In the genomic region with DNA sequence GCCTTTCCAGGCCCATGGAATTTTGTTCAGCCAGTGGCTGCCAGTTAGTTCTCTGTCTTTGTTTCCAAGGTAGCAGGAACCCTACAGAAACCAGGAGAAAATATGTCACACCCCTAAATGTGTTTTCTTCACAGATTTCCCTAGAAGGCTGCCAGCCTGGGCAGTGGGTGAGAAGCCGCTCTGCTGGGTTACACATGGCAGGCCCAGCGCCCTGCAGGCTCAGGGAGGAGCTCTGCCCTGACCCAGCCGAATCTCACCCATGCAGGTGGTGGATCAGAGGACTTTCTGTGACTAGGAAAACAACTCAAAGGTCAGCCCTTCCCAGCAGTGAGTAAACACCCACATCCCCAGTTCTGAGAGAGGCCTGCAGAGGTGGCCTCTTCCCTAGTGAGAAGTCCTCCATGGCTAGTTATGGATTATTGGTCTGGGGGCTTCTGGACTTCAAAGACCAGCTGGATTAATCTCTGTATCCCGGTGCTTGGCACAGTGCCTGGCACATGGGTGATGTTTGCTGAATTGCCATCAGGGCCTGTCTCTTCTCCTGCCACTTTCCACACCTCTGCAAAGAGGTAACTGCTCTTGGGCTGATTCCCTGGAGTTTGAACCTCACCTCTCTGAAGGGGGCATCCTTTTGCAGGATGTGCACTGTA, we compare ENCODE assay signal across 1 cellular context.
A peak's percentile ranks its signal among the peaks of the same experiment; 100 is the strongest.
TF ChIP-seq lines count a peak whose summit lies in the region.

No MANE protein-coding gene starts in this region.

TF ChIP-seq in HepG2, 621 proteins besides CTCF, POLR2A, EP300 and RAD21 (continued from another document and continues in another):
- TF ChIP-seq, protein P1, sequence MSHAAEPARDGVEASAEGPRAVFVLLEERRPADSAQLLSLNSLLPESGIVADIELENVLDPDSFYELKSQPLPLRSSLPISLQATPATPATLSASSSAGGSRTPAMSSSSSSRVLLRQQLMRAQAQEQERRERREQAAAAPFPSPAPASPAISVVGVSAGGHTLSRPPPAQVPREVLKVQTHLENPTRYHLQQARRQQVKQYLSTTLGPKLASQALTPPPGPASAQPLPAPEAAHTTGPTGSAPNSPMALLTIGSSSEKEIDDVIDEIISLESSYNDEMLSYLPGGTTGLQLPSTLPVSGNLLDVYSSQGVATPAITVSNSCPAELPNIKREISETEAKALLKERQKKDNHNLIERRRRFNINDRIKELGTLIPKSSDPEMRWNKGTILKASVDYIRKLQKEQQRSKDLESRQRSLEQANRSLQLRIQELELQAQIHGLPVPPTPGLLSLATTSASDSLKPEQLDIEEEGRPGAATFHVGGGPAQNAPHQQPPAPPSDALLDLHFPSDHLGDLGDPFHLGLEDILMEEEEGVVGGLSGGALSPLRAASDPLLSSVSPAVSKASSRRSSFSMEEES (CRISPR knock-in tag; IDR thresholded peaks at IDR 0.05), result peak; percentile 50; the same call in 1 of the 2 replicates
- TF ChIP-seq ZNF7 (CRISPR knock-in tag; IDR thresholded peaks at IDR 0.05), result no peak
- peak; percentile 51; the same call in 1 of the 2 replicates for TF ChIP-seq JUND (CRISPR knock-in tag; IDR thresholded peaks at IDR 0.05)
- TF ChIP-seq, protein P2, sequence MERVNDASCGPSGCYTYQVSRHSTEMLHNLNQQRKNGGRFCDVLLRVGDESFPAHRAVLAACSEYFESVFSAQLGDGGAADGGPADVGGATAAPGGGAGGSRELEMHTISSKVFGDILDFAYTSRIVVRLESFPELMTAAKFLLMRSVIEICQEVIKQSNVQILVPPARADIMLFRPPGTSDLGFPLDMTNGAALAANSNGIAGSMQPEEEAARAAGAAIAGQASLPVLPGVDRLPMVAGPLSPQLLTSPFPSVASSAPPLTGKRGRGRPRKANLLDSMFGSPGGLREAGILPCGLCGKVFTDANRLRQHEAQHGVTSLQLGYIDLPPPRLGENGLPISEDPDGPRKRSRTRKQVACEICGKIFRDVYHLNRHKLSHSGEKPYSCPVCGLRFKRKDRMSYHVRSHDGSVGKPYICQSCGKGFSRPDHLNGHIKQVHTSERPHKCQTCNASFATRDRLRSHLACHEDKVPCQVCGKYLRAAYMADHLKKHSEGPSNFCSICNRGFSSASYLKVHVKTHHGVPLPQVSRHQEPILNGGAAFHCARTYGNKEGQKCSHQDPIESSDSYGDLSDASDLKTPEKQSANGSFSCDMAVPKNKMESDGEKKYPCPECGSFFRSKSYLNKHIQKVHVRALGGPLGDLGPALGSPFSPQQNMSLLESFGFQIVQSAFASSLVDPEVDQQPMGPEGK (CRISPR knock-in tag; IDR thresholded peaks at IDR 0.05), result peak; percentile 83
- TF ChIP-seq, protein P3, sequence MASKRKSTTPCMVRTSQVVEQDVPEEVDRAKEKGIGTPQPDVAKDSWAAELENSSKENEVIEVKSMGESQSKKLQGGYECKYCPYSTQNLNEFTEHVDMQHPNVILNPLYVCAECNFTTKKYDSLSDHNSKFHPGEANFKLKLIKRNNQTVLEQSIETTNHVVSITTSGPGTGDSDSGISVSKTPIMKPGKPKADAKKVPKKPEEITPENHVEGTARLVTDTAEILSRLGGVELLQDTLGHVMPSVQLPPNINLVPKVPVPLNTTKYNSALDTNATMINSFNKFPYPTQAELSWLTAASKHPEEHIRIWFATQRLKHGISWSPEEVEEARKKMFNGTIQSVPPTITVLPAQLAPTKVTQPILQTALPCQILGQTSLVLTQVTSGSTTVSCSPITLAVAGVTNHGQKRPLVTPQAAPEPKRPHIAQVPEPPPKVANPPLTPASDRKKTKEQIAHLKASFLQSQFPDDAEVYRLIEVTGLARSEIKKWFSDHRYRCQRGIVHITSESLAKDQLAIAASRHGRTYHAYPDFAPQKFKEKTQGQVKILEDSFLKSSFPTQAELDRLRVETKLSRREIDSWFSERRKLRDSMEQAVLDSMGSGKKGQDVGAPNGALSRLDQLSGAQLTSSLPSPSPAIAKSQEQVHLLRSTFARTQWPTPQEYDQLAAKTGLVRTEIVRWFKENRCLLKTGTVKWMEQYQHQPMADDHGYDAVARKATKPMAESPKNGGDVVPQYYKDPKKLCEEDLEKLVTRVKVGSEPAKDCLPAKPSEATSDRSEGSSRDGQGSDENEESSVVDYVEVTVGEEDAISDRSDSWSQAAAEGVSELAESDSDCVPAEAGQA (IDR thresholded peaks at IDR 0.05; ENCODE audit: low read depth), result no peak
- TF ChIP-seq, protein P3 (CRISPR knock-in tag; IDR thresholded peaks at IDR 0.05; ENCODE audit: borderline replicate concordance), result peak; percentile 48; the same call in 1 of the 2 replicates
- TF ChIP-seq KLF16 (CRISPR knock-in tag; IDR thresholded peaks at IDR 0.05), result 0 out of 4 replicates have a peak, but pooled peaks of 1 of the 2 experiments have one; percentile 67
- TF ChIP-seq GZF1 (CRISPR knock-in tag; IDR thresholded peaks at IDR 0.05), result no peak
- TF ChIP-seq, protein P4, sequence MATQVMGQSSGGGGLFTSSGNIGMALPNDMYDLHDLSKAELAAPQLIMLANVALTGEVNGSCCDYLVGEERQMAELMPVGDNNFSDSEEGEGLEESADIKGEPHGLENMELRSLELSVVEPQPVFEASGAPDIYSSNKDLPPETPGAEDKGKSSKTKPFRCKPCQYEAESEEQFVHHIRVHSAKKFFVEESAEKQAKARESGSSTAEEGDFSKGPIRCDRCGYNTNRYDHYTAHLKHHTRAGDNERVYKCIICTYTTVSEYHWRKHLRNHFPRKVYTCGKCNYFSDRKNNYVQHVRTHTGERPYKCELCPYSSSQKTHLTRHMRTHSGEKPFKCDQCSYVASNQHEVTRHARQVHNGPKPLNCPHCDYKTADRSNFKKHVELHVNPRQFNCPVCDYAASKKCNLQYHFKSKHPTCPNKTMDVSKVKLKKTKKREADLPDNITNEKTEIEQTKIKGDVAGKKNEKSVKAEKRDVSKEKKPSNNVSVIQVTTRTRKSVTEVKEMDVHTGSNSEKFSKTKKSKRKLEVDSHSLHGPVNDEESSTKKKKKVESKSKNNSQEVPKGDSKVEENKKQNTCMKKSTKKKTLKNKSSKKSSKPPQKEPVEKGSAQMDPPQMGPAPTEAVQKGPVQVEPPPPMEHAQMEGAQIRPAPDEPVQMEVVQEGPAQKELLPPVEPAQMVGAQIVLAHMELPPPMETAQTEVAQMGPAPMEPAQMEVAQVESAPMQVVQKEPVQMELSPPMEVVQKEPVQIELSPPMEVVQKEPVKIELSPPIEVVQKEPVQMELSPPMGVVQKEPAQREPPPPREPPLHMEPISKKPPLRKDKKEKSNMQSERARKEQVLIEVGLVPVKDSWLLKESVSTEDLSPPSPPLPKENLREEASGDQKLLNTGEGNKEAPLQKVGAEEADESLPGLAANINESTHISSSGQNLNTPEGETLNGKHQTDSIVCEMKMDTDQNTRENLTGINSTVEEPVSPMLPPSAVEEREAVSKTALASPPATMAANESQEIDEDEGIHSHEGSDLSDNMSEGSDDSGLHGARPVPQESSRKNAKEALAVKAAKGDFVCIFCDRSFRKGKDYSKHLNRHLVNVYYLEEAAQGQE (IDR thresholded peaks at IDR 0.05; ENCODE audit: borderline replicate concordance in 1 of 2, low read depth in 1 of 2, low read length in 2 of 2), result peak in 1 of 2 experiments; percentile 71; a peak in 2 of 4 replicates
- TF ChIP-seq FOXO1 (CRISPR knock-in tag; IDR thresholded peaks at IDR 0.05), result peak; percentile 99
- TF ChIP-seq ZNF780A (CRISPR knock-in tag; IDR thresholded peaks at IDR 0.05), result no peak
- TF ChIP-seq, protein P5, sequence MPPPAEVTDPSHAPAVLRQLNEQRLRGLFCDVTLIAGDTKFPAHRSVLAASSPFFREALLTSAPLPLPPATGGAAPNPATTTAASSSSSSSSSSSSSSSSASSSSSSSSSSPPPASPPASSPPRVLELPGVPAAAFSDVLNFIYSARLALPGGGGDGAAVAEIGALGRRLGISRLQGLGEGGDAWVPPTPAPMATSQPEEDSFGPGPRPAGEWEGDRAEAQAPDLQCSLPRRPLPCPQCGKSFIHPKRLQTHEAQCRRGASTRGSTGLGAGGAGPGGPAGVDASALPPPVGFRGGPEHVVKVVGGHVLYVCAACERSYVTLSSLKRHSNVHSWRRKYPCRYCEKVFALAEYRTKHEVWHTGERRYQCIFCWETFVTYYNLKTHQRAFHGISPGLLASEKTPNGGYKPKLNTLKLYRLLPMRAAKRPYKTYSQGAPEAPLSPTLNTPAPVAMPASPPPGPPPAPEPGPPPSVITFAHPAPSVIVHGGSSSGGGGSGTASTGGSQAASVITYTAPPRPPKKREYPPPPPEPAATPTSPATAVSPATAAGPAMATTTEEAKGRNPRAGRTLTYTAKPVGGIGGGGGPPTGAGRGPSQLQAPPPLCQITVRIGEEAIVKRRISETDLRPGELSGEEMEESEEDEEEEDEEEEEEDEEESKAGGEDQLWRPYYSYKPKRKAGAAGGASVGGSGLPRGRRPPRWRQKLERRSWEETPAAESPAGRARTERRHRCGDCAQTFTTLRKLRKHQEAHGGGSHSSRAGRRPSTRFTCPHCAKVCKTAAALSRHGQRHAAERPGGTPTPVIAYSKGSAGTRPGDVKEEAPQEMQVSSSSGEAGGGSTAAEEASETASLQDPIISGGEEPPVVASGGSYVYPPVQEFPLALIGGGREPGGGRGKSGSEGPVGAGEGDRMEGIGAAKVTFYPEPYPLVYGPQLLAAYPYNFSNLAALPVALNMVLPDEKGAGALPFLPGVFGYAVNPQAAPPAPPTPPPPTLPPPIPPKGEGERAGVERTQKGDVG (CRISPR knock-in tag; IDR thresholded peaks at IDR 0.05; ENCODE audit: borderline replicate concordance), result peak; percentile 68; the same call in 1 of the 2 replicates
- TF ChIP-seq MED13 (CRISPR knock-in tag; IDR thresholded peaks at IDR 0.05), result peak; percentile 52; the same call in 1 of the 2 replicates
- peak; percentile 71 for TF ChIP-seq YY1 (IDR thresholded peaks at IDR 0.05; ENCODE audit: insufficient read depth, insufficient replicate concordance, low read depth, low read length)
- TF ChIP-seq YEATS4 (CRISPR knock-in tag; IDR thresholded peaks at IDR 0.05; ENCODE audit: borderline replicate concordance), result peak; percentile 72
- no peak for TF ChIP-seq ZNF747 (CRISPR knock-in tag; IDR thresholded peaks at IDR 0.05; ENCODE audit: borderline replicate concordance)
- peak; percentile 88 for TF ChIP-seq TCF7 (IDR thresholded peaks at IDR 0.05; ENCODE audit: low read depth)
- TF ChIP-seq, protein P6, sequence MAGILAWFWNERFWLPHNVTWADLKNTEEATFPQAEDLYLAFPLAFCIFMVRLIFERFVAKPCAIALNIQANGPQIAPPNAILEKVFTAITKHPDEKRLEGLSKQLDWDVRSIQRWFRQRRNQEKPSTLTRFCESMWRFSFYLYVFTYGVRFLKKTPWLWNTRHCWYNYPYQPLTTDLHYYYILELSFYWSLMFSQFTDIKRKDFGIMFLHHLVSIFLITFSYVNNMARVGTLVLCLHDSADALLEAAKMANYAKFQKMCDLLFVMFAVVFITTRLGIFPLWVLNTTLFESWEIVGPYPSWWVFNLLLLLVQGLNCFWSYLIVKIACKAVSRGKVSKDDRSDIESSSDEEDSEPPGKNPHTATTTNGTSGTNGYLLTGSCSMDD (CRISPR knock-in tag; IDR thresholded peaks at IDR 0.05), result no peak
- TF ChIP-seq, protein P7, sequence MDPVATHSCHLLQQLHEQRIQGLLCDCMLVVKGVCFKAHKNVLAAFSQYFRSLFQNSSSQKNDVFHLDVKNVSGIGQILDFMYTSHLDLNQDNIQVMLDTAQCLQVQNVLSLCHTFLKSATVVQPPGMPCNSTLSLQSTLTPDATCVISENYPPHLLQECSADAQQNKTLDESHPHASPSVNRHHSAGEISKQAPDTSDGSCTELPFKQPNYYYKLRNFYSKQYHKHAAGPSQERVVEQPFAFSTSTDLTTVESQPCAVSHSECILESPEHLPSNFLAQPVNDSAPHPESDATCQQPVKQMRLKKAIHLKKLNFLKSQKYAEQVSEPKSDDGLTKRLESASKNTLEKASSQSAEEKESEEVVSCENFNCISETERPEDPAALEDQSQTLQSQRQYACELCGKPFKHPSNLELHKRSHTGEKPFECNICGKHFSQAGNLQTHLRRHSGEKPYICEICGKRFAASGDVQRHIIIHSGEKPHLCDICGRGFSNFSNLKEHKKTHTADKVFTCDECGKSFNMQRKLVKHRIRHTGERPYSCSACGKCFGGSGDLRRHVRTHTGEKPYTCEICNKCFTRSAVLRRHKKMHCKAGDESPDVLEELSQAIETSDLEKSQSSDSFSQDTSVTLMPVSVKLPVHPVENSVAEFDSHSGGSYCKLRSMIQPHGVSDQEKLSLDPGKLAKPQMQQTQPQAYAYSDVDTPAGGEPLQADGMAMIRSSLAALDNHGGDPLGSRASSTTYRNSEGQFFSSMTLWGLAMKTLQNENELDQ (CRISPR knock-in tag; IDR thresholded peaks at IDR 0.05; ENCODE audit: borderline replicate concordance), result no peak
- TF ChIP-seq, protein P8, sequence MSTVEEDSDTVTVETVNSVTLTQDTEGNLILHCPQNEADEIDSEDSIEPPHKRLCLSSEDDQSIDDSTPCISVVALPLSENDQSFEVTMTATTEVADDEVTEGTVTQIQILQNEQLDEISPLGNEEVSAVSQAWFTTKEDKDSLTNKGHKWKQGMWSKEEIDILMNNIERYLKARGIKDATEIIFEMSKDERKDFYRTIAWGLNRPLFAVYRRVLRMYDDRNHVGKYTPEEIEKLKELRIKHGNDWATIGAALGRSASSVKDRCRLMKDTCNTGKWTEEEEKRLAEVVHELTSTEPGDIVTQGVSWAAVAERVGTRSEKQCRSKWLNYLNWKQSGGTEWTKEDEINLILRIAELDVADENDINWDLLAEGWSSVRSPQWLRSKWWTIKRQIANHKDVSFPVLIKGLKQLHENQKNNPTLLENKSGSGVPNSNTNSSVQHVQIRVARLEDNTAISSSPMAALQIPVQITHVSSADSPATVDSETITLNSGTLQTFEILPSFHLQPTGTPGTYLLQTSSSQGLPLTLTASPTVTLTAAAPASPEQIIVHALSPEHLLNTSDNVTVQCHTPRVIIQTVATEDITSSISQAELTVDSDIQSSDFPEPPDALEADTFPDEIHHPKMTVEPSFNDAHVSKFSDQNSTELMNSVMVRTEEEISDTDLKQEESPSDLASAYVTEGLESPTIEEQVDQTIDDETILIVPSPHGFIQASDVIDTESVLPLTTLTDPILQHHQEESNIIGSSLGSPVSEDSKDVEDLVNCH (CRISPR knock-in tag; IDR thresholded peaks at IDR 0.05), result no peak
- TF ChIP-seq, protein P9, sequence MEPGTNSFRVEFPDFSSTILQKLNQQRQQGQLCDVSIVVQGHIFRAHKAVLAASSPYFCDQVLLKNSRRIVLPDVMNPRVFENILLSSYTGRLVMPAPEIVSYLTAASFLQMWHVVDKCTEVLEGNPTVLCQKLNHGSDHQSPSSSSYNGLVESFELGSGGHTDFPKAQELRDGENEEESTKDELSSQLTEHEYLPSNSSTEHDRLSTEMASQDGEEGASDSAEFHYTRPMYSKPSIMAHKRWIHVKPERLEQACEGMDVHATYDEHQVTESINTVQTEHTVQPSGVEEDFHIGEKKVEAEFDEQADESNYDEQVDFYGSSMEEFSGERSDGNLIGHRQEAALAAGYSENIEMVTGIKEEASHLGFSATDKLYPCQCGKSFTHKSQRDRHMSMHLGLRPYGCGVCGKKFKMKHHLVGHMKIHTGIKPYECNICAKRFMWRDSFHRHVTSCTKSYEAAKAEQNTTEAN (CRISPR knock-in tag; conservative IDR thresholded peaks at IDR 0.05), result peak; percentile 84
- peak; percentile 83 for TF ChIP-seq KDM3A (CRISPR knock-in tag; IDR thresholded peaks at IDR 0.05; ENCODE audit: low read depth)
